26 cellular contexts compared by ENCODE assay signal in genomic region chr2:83162421-83162820, GRCh38.
"Had no signal": no experiment of that assay in that cellular context is flagged by ENCODE, and none has a peak within 500 bp of the region (broad histone marks: within the 10 kb centered on the region; RNA-seq: fewer than 3 reads in every experiment).

No MANE protein-coding gene starts in this region.

- DNase-seq: activated CD4-positive, alpha-beta T cell treated with anti-CD3 and anti-CD28 coated beads for 36 hours; activated CD8-positive, alpha-beta memory T cell treated with anti-CD3 and anti-CD28 coated beads, Interleukin-2, amount 50 U/mL, for 4 hours; activated CD8-positive, alpha-beta T cell treated with anti-CD3 and anti-CD28 coated beads for 36 hours; activated gamma-delta T cell treated with Interleukin-2 at 50 U/mL for 16 hours; activated naive CD4-positive, alpha-beta T cell treated with anti-CD3 and anti-CD28 coated beads, Interleukin-2, amount 10 ng/mL, durations not matched to agents 7 days and 5 days; activated naive CD8-positive, alpha-beta T cell treated with anti-CD3 and anti-CD28 coated beads for 36 hours; activated T-cell treated with anti-CD3 and anti-CD28 coated beads, Interleukin-2, amount 50 U/mL, for 72 hours; central memory CD4-positive, alpha-beta T cell; Karpas-422; NCI-H1048; NCI-H146; NCI-H187 treated with DMSO at 0.1 percent for 48 hours; NCI-H2081 treated with DMSO at 0.1 percent for 48 hours; NCI-H2171; NCI-H345; NCI-H510A; NCI-H69; NK-92 treated with Interleukin-12 subunit alpha and Interleukin-12 subunit beta, amount 100 ng/mL, for 24 hours; OCI-M1; RPMI8226; T-cell; T-helper 2 cell; T1000 had no signal

- FAIRE-seq: K562, TTC549 had no signal

- H3K4me3 ChIP-seq: K562, SK-N-MC had no signal
